1 cellular context compared by ENCODE assay signal in genomic region chr3:128845119-128845518, GRCh38.
TF ChIP-seq lines count a peak whose summit lies in the region.

No MANE protein-coding gene starts in this region.

TF ChIP-seq in K562, 482 proteins besides CTCF, POLR2A, EP300 and RAD21 (continued from another document):
- TF ChIP-seq, protein P1, sequence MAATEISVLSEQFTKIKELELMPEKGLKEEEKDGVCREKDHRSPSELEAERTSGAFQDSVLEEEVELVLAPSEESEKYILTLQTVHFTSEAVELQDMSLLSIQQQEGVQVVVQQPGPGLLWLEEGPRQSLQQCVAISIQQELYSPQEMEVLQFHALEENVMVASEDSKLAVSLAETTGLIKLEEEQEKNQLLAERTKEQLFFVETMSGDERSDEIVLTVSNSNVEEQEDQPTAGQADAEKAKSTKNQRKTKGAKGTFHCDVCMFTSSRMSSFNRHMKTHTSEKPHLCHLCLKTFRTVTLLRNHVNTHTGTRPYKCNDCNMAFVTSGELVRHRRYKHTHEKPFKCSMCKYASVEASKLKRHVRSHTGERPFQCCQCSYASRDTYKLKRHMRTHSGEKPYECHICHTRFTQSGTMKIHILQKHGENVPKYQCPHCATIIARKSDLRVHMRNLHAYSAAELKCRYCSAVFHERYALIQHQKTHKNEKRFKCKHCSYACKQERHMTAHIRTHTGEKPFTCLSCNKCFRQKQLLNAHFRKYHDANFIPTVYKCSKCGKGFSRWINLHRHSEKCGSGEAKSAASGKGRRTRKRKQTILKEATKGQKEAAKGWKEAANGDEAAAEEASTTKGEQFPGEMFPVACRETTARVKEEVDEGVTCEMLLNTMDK (IDR thresholded peaks at IDR 0.05; ENCODE audit: borderline replicate concordance, insufficient read depth, low read depth, low read length, poor library complexity, severe bottlenecking): peak; percentile 8
